Comparison of ENCODE assay signal across 8 cellular contexts in genomic region chr20:49278817-49279676, GRCh38. TPM values are rescaled to one million over a fixed set of nuclear protein-coding genes. Genes with fewer than 3 reads are reported as not detected.
DNase-seq lines count a peak whose midpoint lies in the region; ATAC-seq lines count a peak whose summit lies in the region.

No MANE protein-coding gene starts in this region.

- peaks cover 79% of the 10 kb centered on the region for H3K4me1 Mint-ChIP-seq in stimulated activated naive CD8-positive, alpha-beta T cell treated with anti-CD3 and anti-CD28 coated beads, Interleukin-15, Interleukin-2, amounts not matched to agents 100 ng/mL and 50 ng/mL, for 24 hours (ENCODE audit: low read depth)
- peaks cover 57 to 80% (median 69%) of the 10 kb centered on the region in 3 donors for H3K4me1 Mint-ChIP-seq in naive B cell

- peaks cover 10% of the 10 kb centered on the region for H3K4me1 ChIP-seq in effector memory CD4-positive, alpha-beta T cell (ENCODE audit: control insufficient read depth, insufficient read depth, low read length, poor library complexity, severe bottlenecking)

- H3K4me3 Mint-ChIP-seq in stimulated activated naive CD8-positive, alpha-beta T cell treated with anti-CD3 and anti-CD28 coated beads, Interleukin-15, Interleukin-2, amounts not matched to agents 100 ng/mL and 50 ng/mL, for 24 hours: peak overlapping the region; percentile 98
- peak overlapping the region; percentile 95 to 99 (median 97) for H3K4me3 Mint-ChIP-seq in naive B cell

- peaks cover 82% of the 10 kb centered on the region for H3K36me3 Mint-ChIP-seq in stimulated activated naive CD8-positive, alpha-beta T cell treated with anti-CD3 and anti-CD28 coated beads, Interleukin-15, Interleukin-2, amounts not matched to agents 100 ng/mL and 50 ng/mL, for 24 hours (ENCODE audit: low read depth)
- H3K36me3 Mint-ChIP-seq in naive B cell: peaks cover 43 to 46% of the 10 kb centered on the region in 2 donors

- no peak for ATAC-seq in stimulated activated naive CD8-positive, alpha-beta T cell treated with anti-CD3 and anti-CD28 coated beads, Interleukin-15, Interleukin-2, amounts not matched to agents 100 U/mL and 50 U/mL, for 24 hours
- ATAC-seq in naive B cell (ENCODE audit: low read depth in 2 of 2): peak in 1 of 2 donors; percentile 0
- no peak for ATAC-seq in HG02623 (IDR thresholded peaks at IDR 0.05; ENCODE audit: unreplicated experiment)
- ATAC-seq in HG02852 (IDR thresholded peaks at IDR 0.05; ENCODE audit: unreplicated experiment): no peak

- peaks cover 43% of the 10 kb centered on the region for H3K36me3 ChIP-seq in effector memory CD4-positive, alpha-beta T cell (ENCODE audit: control insufficient read depth, insufficient read depth, low read length)

- H3K27ac ChIP-seq in effector memory CD4-positive, alpha-beta T cell (ENCODE audit: insufficient read depth, low read length, poor library complexity, severe bottlenecking): peak overlapping the region; percentile 93

- no peak for DNase-seq in stimulated activated naive CD8-positive, alpha-beta T cell treated with anti-CD3 and anti-CD28 coated beads, Interleukin-15, Interleukin-2, amounts not matched to agents 100 U/mL and 50 U/mL, for 24 hours
- DNase-seq in T-helper 9 cell (peak; percentile 6), naive B cell (no peak), NCI-H524 (lab: John Stamatoyannopoulos, UW) (no peak)
- peak in 1 of 3 donors; percentile 7 for DNase-seq in effector memory CD4-positive, alpha-beta T cell

- H3K27me3 ChIP-seq in effector memory CD4-positive, alpha-beta T cell (replicated peaks; ENCODE audit: control insufficient read depth, insufficient read depth, low read length, poor library complexity, severe bottlenecking): no peaks in the 10 kb centered on the region

- H3K27me3 Mint-ChIP-seq in stimulated activated naive CD8-positive, alpha-beta T cell treated with anti-CD3 and anti-CD28 coated beads, Interleukin-15, Interleukin-2, amounts not matched to agents 100 ng/mL and 50 ng/mL, for 24 hours: no peaks in the 10 kb centered on the region
- H3K27me3 Mint-ChIP-seq in naive B cell: no peaks in the 10 kb centered on the region

- peak overlapping the region; percentile 100 for H3K27ac Mint-ChIP-seq in stimulated activated naive CD8-positive, alpha-beta T cell treated with anti-CD3 and anti-CD28 coated beads, Interleukin-15, Interleukin-2, amounts not matched to agents 100 ng/mL and 50 ng/mL, for 24 hours
- peak overlapping the region; percentile 96 to 98 (median 98) for H3K27ac Mint-ChIP-seq in naive B cell

- H3K9me3 Mint-ChIP-seq in stimulated activated naive CD8-positive, alpha-beta T cell treated with anti-CD3 and anti-CD28 coated beads, Interleukin-15, Interleukin-2, amounts not matched to agents 100 ng/mL and 50 ng/mL, for 24 hours: peaks cover 9% of the 10 kb centered on the region
- H3K9me3 Mint-ChIP-seq in naive B cell: peaks cover 17 to 53% (median 45%) of the 10 kb centered on the region in 7 donors

- peak overlapping the region; percentile 94 for H3K4me3 ChIP-seq in effector memory CD4-positive, alpha-beta T cell (ENCODE audit: insufficient read depth, low read depth, low read length, poor library complexity, severe bottlenecking)

- peaks cover 36% of the 10 kb centered on the region for H3K9me3 ChIP-seq in effector memory CD4-positive, alpha-beta T cell (ENCODE audit: control insufficient read depth, low read length)

RNA-seq across cellular contexts. Expression of gene ZNFX1, which starts 1.2 kb away (rescaled TPM):
- polyA plus RNA-seq in naive B cell (ENCODE audit: low read depth in 6 of 6): 10 to 100 TPM; 18.2 to 41.8 (median 22.7) TPM

RNA-seq across cellular contexts. Expression of gene DDX27, which starts 59.8 kb away (rescaled TPM):
- polyA plus RNA-seq in naive B cell (ENCODE audit: low read depth in 6 of 6): 10 to 100 TPM; 32.6 to 76.5 (median 46.7) TPM
